8 cellular contexts compared by ENCODE assay signal in genomic region chr1:11761988-11762406, GRCh38. TPM values are rescaled to one million over a fixed set of nuclear protein-coding genes. Genes with fewer than 3 reads are reported as not detected.
DNase-seq lines count a peak whose midpoint lies in the region; ATAC-seq and TF ChIP-seq lines count a peak whose summit lies in the region.

Gene C1orf167, plus strand, starts transcription at chr1:11762193. Its CDS starts 2,208 bp downstream, at chr1:11764401.

- peaks cover 13 to 37% (median 17%) of the 10 kb centered on the region in 3 donors for H3K27me3 Mint-ChIP-seq in CD14-positive monocyte (ENCODE audit: low read depth in 3 of 3)
- H3K27me3 Mint-ChIP-seq in activated naive CD8-positive, alpha-beta T cell treated with anti-CD3 and anti-CD28 coated beads, Interleukin-2, amount 50 U/mL, for 24 hours, result peaks cover 26% of the 10 kb centered on the region
- H3K27me3 Mint-ChIP-seq in natural killer cell treated with Interleukin-12 subunit alpha and Interleukin-12 subunit beta and Interleukin-15 and Interleukin-18, amount 100 ng/mL, for 72 hours, result peaks cover 13 to 15% of the 10 kb centered on the region in 2 donors

- H3K4me3 Mint-ChIP-seq in CD14-positive monocyte, result peak within 1 kb of the TSS; percentile 20 to 32
- no peak within 1 kb of the TSS for H3K4me3 Mint-ChIP-seq in activated naive CD8-positive, alpha-beta T cell treated with anti-CD3 and anti-CD28 coated beads, Interleukin-2, amount 50 U/mL, for 24 hours
- no peak within 1 kb of the TSS for H3K4me3 Mint-ChIP-seq in natural killer cell treated with Interleukin-12 subunit alpha and Interleukin-12 subunit beta and Interleukin-15 and Interleukin-18, amount 100 ng/mL, for 72 hours

- H3K9me3 Mint-ChIP-seq in CD14-positive monocyte, result peaks cover 0 to 2% (median 0%) of the 10 kb centered on the region in 7 donors
- no peaks in the 10 kb centered on the region for H3K9me3 Mint-ChIP-seq in activated naive CD8-positive, alpha-beta T cell treated with anti-CD3 and anti-CD28 coated beads, Interleukin-2, amount 50 U/mL, for 24 hours
- no peaks in the 10 kb centered on the region for H3K9me3 Mint-ChIP-seq in natural killer cell treated with Interleukin-12 subunit alpha and Interleukin-12 subunit beta and Interleukin-15 and Interleukin-18, amount 100 ng/mL, for 72 hours

- DNase-seq in CD14-positive monocyte (ENCODE audit: low spot score) (no peak), NCI-H69 (lab: John Stamatoyannopoulos, UW) (peak; percentile 21), NAMALWA (ENCODE audit: low spot score) (no peak), HT-29 (ENCODE audit: low spot score) (no peak)
- DNase-seq in activated naive CD8-positive, alpha-beta T cell treated with anti-CD3 and anti-CD28 coated beads, Interleukin-2, amount 50 U/mL, for 24 hours, result peak; percentile 36
- no peak for DNase-seq in natural killer cell treated with Interleukin-12 subunit alpha and Interleukin-12 subunit beta and Interleukin-15 and Interleukin-18, amount 100 ng/mL, for 72 hours (ENCODE audit: low spot score)
- DNase-seq in NK-92 treated with Interleukin-12 subunit alpha and Interleukin-12 subunit beta, amount 100 ng/mL, for 24 hours (lab: John Stamatoyannopoulos, UW), result no peak

- intact Hi-C loops in CD14-positive monocyte (cut with micrococcal nuclease), result no loop called here

- H3K36me3 Mint-ChIP-seq in CD14-positive monocyte, result peaks cover 0 to 1% of the 10 kb centered on the region in 2 donors
- H3K36me3 Mint-ChIP-seq in activated naive CD8-positive, alpha-beta T cell treated with anti-CD3 and anti-CD28 coated beads, Interleukin-2, amount 50 U/mL, for 24 hours (ENCODE audit: low read depth), result no peaks in the 10 kb centered on the region
- no peaks in the 10 kb centered on the region for H3K36me3 Mint-ChIP-seq in natural killer cell treated with Interleukin-12 subunit alpha and Interleukin-12 subunit beta and Interleukin-15 and Interleukin-18, amount 100 ng/mL, for 72 hours

- no peak within 1 kb of the TSS for H3K27ac Mint-ChIP-seq in CD14-positive monocyte
- no peak within 1 kb of the TSS for H3K27ac Mint-ChIP-seq in activated naive CD8-positive, alpha-beta T cell treated with anti-CD3 and anti-CD28 coated beads, Interleukin-2, amount 50 U/mL, for 24 hours
- peak within 1 kb of the TSS in 1 of 2 donors; percentile 68 for H3K27ac Mint-ChIP-seq in natural killer cell treated with Interleukin-12 subunit alpha and Interleukin-12 subunit beta and Interleukin-15 and Interleukin-18, amount 100 ng/mL, for 72 hours

- TF ChIP-seq CTCF in CD14-positive monocyte (IDR thresholded peaks at IDR 0.05), result no peak

- H3K4me1 Mint-ChIP-seq in CD14-positive monocyte, result peaks cover 7% of the 10 kb centered on the region
- no peaks in the 10 kb centered on the region for H3K4me1 Mint-ChIP-seq in activated naive CD8-positive, alpha-beta T cell treated with anti-CD3 and anti-CD28 coated beads, Interleukin-2, amount 50 U/mL, for 24 hours
- H3K4me1 Mint-ChIP-seq in natural killer cell treated with Interleukin-12 subunit alpha and Interleukin-12 subunit beta and Interleukin-15 and Interleukin-18, amount 100 ng/mL, for 72 hours (ENCODE audit: low read depth in 2 of 2), result peaks cover 4 to 7% of the 10 kb centered on the region in 2 donors

- peak; percentile 59 for ATAC-seq in activated naive CD8-positive, alpha-beta T cell treated with anti-CD3 and anti-CD28 coated beads, Interleukin-2, amount 50 U/mL, for 24 hours
- peak; percentile 68 to 82 for ATAC-seq in natural killer cell treated with Interleukin-12 subunit alpha and Interleukin-12 subunit beta and Interleukin-15 and Interleukin-18, amount 100 ng/mL, for 72 hours
- ATAC-seq in HG02610 (IDR thresholded peaks at IDR 0.05; ENCODE audit: unreplicated experiment), result no peak

RNA-seq across cellular contexts. Expression of gene C1orf167, which starts in this region (rescaled TPM):
- not detected for polyA plus RNA-seq in CD14-positive monocyte
- not detected for total RNA-seq in natural killer cell treated with Interleukin-12 subunit alpha and Interleukin-12 subunit beta and Interleukin-15 and Interleukin-18, amount 100 ng/mL, for 72 hours
- total RNA-seq in HT-29 (2014; rRNA removed; shearing (Covaris generic)), result not detected in 2 replicates

Comparison
In these comparisons a context has a peak if more than half of its experiments do, and no peak if none do; other contexts are left out.
1. Peak in ATAC-seq in natural killer cell treated with Interleukin-12 subunit alpha and Interleukin-12 subunit beta and Interleukin-15 and Interleukin-18, amount 100 ng/mL, for 72 hours; RNA of the gene not detected or under 1 TPM.
2. DNase-seq: peak in NCI-H69 (single experiment) and activated naive CD8-positive, alpha-beta T cell treated with anti-CD3 and anti-CD28 coated beads, Interleukin-2, amount 50 U/mL, for 24 hours (single experiment); none in CD14-positive monocyte (single experiment), natural killer cell treated with Interleukin-12 subunit alpha and Interleukin-12 subunit beta and Interleukin-15 and Interleukin-18, amount 100 ng/mL, for 72 hours (single experiment), NAMALWA (single experiment), NK-92 treated with Interleukin-12 subunit alpha and Interleukin-12 subunit beta, amount 100 ng/mL, for 24 hours (single experiment) and HT-29 (single experiment).
3. H3K4me3 Mint-ChIP-seq: peak in CD14-positive monocyte (2 of 2); none in activated naive CD8-positive, alpha-beta T cell treated with anti-CD3 and anti-CD28 coated beads, Interleukin-2, amount 50 U/mL, for 24 hours (single experiment) and natural killer cell treated with Interleukin-12 subunit alpha and Interleukin-12 subunit beta and Interleukin-15 and Interleukin-18, amount 100 ng/mL, for 72 hours (single experiment).